Comparison of ENCODE assay signal across 23 cellular contexts in the genomic region with DNA sequence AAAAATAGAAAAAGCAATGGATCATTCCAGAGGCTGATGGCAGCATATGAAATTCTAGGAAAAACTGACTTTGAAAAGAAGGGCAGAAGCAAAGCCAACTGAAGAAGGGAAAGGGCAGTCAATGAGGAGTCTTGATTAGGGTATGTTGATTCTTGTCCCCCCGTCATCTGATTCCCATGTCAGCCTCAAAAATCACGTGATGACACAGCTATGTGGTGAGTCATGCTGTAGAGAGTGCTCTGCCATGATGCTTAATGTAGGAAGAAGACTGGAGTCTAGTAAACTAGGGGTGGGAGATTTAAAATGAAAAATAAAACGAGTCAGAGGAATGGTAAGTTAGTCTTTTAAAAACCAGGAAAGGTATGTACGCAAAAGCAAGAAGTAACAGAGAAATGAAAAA. TPM values are rescaled to one million over a fixed set of nuclear protein-coding genes. Genes with fewer than 3 reads are reported as not detected.
"Had no signal": no experiment of that assay in that cellular context is flagged by ENCODE, and none has a peak within 500 bp of the region (broad histone marks: within the 10 kb centered on the region; RNA-seq: fewer than 3 reads in every experiment).

No MANE protein-coding gene starts in this region.

- H3K4me1 ChIP-seq: lower lobe of right lung, testis, upper lobe of right lung had no signal

- H3K36me3 ChIP-seq: esophagus squamous epithelium, lower lobe of right lung, sigmoid colon, stomach, upper lobe of right lung, WERI-Rb-1 had no signal

- H3K9me3 ChIP-seq: esophagus squamous epithelium, lower lobe of right lung, sigmoid colon, stomach, testis, upper lobe of right lung had no signal

- DNase-seq: activated CD4-positive, alpha-beta memory T cell treated with anti-CD3 and anti-CD28 coated beads for 36 hours; activated CD4-positive, alpha-beta T cell treated with anti-CD3 and anti-CD28 coated beads for 36 hours; activated CD8-positive, alpha-beta memory T cell treated with anti-CD3 and anti-CD28 coated beads, Interleukin-2, amount 10 ng/mL, durations not matched to agents 7 days and 5 days; activated naive CD4-positive, alpha-beta T cell treated with anti-CD3 and anti-CD28 coated beads for 36 hours; activated naive CD8-positive, alpha-beta T cell treated with anti-CD3 and anti-CD28 coated beads, Interleukin-2, amount 50 U/mL, for 24 hours; activated T-cell treated with anti-CD3 and anti-CD28 coated beads, Interleukin-2, amount 50 U/mL, for 1 hour; aorta; cortex of kidney; effector CD4-positive, alpha-beta T cell; esophagus squamous epithelium; foreskin fibroblast; head of caudate nucleus; left colon; lower lobe of right lung; midbrain; sigmoid colon; stimulated activated CD4-positive, alpha-beta T cell treated with anti-CD3 and anti-CD28 coated beads, Interleukin-1b, Interleukin-23, amount 100 ng/mL, for 48 hours; stomach; testis; upper lobe of right lung; WERI-Rb-1 had no signal

- H3K4me3 ChIP-seq: esophagus squamous epithelium, lower lobe of right lung, sigmoid colon, stomach, testis, upper lobe of right lung had no signal

- H3K27ac ChIP-seq: esophagus squamous epithelium, lower lobe of right lung, sigmoid colon, stomach, testis, upper lobe of right lung, WERI-Rb-1 had no signal

- H3K27me3 ChIP-seq: testis had no signal

- FAIRE-seq: islet of Langerhans had no signal

- ATAC-seq: activated CD4-positive, alpha-beta T cell treated with anti-CD3 and anti-CD28 coated beads for 36 hours; activated CD8-positive, alpha-beta memory T cell treated with anti-CD3 and anti-CD28 coated beads, Interleukin-2, amount 10 ng/mL, durations not matched to agents 7 days and 5 days; activated naive CD8-positive, alpha-beta T cell treated with anti-CD3 and anti-CD28 coated beads, Interleukin-2, amount 50 U/mL, for 24 hours; left colon; lower lobe of right lung; upper lobe of right lung had no signal

RNA-seq across cellular contexts. Expression of gene POU6F2, which starts 3.9 kb away (rescaled TPM):
- total RNA-seq: activated CD4-positive, alpha-beta memory T cell treated with anti-CD3 and anti-CD28 coated beads for 36 hours; activated CD4-positive, alpha-beta T cell treated with anti-CD3 and anti-CD28 coated beads for 36 hours; activated naive CD4-positive, alpha-beta T cell treated with anti-CD3 and anti-CD28 coated beads for 36 hours; left colon; lower lobe of right lung; pulmonary artery endothelial cell; sigmoid colon had no signal
- polyA plus RNA-seq: stomach had no signal
